21 cellular contexts compared by ENCODE assay signal in the genomic region with DNA sequence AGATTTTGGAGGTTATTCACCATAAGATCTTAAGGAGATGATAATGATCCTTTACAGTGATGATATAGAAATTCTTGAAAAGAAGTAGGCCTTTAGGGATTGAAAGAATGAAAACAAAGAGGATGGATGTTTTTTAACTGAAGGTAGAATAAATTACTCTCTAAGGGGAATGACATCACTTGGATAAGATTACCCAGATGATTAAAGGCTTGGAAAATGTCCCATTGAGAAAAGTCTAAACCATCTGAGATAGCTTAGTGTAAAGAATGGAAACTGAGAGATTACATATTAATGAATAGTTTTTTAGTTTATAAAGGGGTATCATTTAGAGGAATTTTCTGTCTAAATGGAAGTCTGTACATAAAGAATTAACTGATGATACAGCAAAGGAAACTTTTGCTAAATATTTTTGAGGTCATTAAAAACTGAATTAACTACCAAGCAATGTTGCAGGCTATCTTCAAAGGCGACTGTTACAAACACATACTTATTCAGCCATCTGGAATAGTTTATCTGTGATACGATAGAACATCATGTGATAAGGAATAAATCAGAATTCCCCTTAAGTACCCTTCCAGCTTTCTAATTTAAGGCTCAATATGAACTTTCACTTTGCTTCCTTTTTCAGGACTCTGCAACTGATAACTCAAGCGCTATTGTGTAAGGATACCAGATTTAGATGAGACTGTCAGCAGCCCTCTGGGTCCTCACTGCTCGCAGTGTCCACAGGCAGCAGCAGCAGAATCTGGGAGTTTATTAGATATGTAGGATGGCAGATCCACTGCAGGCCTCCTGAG.
DNase-seq lines count a peak whose midpoint lies in the region; ATAC-seq and TF ChIP-seq lines count a peak whose summit lies in the region.
"Had no signal": no experiment of that assay in that cellular context is flagged by ENCODE, and none has a peak within 500 bp of the region (broad histone marks: within the 10 kb centered on the region; RNA-seq: fewer than 3 reads in every experiment).

No MANE protein-coding gene starts in this region.

- H3K4me3 ChIP-seq in right cardiac atrium (ENCODE audit: low read length), result no peak overlapping the region
- no peak overlapping the region for H3K4me3 ChIP-seq in adipocyte (ENCODE audit: low read length)
- H3K4me3 ChIP-seq in aorta (ENCODE audit: low read length in 2 of 2), result no peak overlapping the region
- H3K4me3 ChIP-seq: psoas muscle, thoracic aorta had no signal

- ATAC-seq in Right ventricle myocardium inferior (peak; percentile 37), right cardiac atrium (no peak), aorta (ENCODE audit: low FRiP score) (peak; percentile 68)
- ATAC-seq: esophagus mucosa; natural killer cell treated with Interleukin-12 subunit alpha and Interleukin-12 subunit beta and Interleukin-15 and Interleukin-18, amount 100 ng/mL, for 72 hours; psoas muscle had no signal

- H3K27me3 ChIP-seq in right cardiac atrium (ENCODE audit: control insufficient read depth, insufficient read depth), result no peaks in the 10 kb centered on the region
- no peaks in the 10 kb centered on the region for H3K27me3 ChIP-seq in adipocyte (replicated peaks; ENCODE audit: control insufficient read depth, insufficient read depth, low read length)
- no peaks in the 10 kb centered on the region for H3K27me3 ChIP-seq in aorta (ENCODE audit: control insufficient read depth in 1 of 2, insufficient read depth in 2 of 2, low read length in 1 of 2)

- no peak overlapping the region for H3K27ac ChIP-seq in right cardiac atrium (ENCODE audit: low read length)
- no peak overlapping the region for H3K27ac ChIP-seq in aorta (ENCODE audit: low read depth in 1 of 2, low read length in 2 of 2)
- H3K27ac ChIP-seq: C4-2B, psoas muscle, thoracic aorta had no signal

- DNase-seq in Right ventricle myocardium inferior (ENCODE audit: missing footprints), result no peak
- DNase-seq in right cardiac atrium, result no peak
- peak; percentile 29 for DNase-seq in adipocyte (ENCODE audit: low read depth)
- DNase-seq in foreskin melanocyte, result peak; percentile 8
- no peak for DNase-seq in aorta
- no peak for DNase-seq in nucleus accumbens (lab: John Stamatoyannopoulos, UW)
- DNase-seq in GM20000 (ENCODE audit: low spot score), result no peak
- no peak for DNase-seq in KG1 (lab: John Stamatoyannopoulos, UW)
- DNase-seq: 8988T; activated CD4-positive, alpha-beta T cell treated with anti-CD3 and anti-CD28 coated beads, Interleukin-2, amount 50 U/mL, for 48 hours; activated T-cell treated with anti-CD3 and anti-CD28 coated beads, Interleukin-2, amount 50 U/mL, for 24 hours; kidney; NCI-H146; NCI-H446; psoas muscle; stimulated activated CD4-positive, alpha-beta T cell treated with anti-CD3 and anti-CD28 coated beads, Interleukin-12 subunit alpha, Interleukin-12 subunit beta, amount 100 ng/mL, for 4 hours; T-helper 1 cell had no signal

- no peak overlapping the region for H3K9ac ChIP-seq in adipocyte (ENCODE audit: low read length)

- intact Hi-C loops in Right ventricle myocardium inferior (cut with DNase I) (no loop called here), right cardiac atrium (cut with DNase I) (no loop called here), aorta (cut with DNase I) (no loop called here)

- H3K4me1 ChIP-seq in right cardiac atrium (ENCODE audit: control insufficient read depth, insufficient read depth, low read length), result peaks cover 2% of the 10 kb centered on the region
- H3K4me1 ChIP-seq in adipocyte (ENCODE audit: control insufficient read depth, insufficient read depth, low read length), result peaks cover 13% of the 10 kb centered on the region
- H3K4me1 ChIP-seq in aorta (ENCODE audit: control insufficient read depth in 1 of 2, insufficient read depth in 2 of 2, low read length in 2 of 2), result no peaks in the 10 kb centered on the region
- H3K4me1 ChIP-seq: psoas muscle had no signal

- H3K36me3 ChIP-seq in adipocyte (ENCODE audit: control insufficient read depth, insufficient read depth, low read length, severe bottlenecking) (no peaks in the 10 kb centered on the region), aorta (ENCODE audit: control insufficient read depth in 1 of 2, insufficient read depth in 2 of 2, low read length in 1 of 2) (no peaks in the 10 kb centered on the region)
- H3K36me3 ChIP-seq: thoracic aorta had no signal

- 14% methylated on average over 4 of the region's 4 CpGs for WGBS in right cardiac atrium
- 61 to 65% methylated on average over 4 of the region's 4 CpGs for WGBS in aorta, 2 donors

- TF ChIP-seq CTCF in GM20000 (IDR thresholded peaks at IDR 0.05; ENCODE audit: extremely low read depth, missing control alignments), result no peak

- H3K9me3 ChIP-seq in right cardiac atrium (ENCODE audit: control insufficient read depth, low read length) (no peaks in the 10 kb centered on the region), adipocyte (ENCODE audit: control insufficient read depth, low read length) (no peaks in the 10 kb centered on the region), aorta (ENCODE audit: control insufficient read depth, low read length) (no peaks in the 10 kb centered on the region)
- H3K9me3 ChIP-seq: psoas muscle, thoracic aorta had no signal

Comparison
In these comparisons a context has a peak if more than half of its experiments do, and no peak if none do; other contexts are left out.
1. ATAC-seq: peak in Right ventricle myocardium inferior (single experiment) and aorta (single experiment); none in right cardiac atrium (0 of 2).
2. DNase-seq: peak in adipocyte (single experiment) and foreskin melanocyte (single experiment); none in Right ventricle myocardium inferior (single experiment), right cardiac atrium (0 of 3), aorta (0 of 2), nucleus accumbens (0 of 56), GM20000 (single experiment) and KG1 (single experiment).